8 cellular contexts compared by ENCODE assay signal in the genomic region with DNA sequence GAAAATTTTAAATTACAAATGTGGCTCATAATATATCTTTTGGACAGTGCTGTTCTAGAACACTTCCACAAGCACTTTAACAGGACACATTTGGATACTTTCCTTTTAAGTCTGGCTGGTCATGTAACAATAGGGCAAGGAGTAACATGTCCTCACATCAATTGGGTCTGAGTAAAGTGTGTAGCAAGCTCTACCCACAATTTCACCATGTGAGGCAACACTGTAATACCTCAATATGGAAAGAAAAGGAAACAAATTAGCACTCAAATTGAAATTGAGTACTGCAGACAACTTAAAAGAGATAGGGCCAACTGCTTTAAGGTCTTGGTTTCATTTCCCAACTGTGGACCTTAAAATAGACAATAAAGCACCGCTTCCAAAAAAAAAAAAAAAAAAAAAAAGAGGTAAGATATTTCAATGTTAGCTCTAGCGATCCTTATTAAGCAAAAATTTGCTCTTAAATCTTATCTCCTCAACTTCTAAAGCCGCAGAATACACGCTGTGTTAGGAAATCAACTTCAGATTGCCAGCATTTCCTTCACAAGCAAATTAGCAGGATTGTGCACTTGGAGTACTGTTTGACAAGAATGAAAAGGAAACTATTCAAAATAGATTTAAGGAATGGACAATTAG. TPM values are rescaled to one million over a fixed set of nuclear protein-coding genes. Genes with fewer than 3 reads are reported as not detected.
DNase-seq lines count a peak whose midpoint lies in the region; ATAC-seq, FAIRE-seq and TF ChIP-seq lines count a peak whose summit lies in the region.

No MANE protein-coding gene starts in this region.

- H3K9me3 Mint-ChIP-seq in IgD-negative memory B cell = no peaks in the 10 kb centered on the region
- no peaks in the 10 kb centered on the region for H3K9me3 Mint-ChIP-seq in activated naive CD8-positive, alpha-beta T cell (ENCODE audit: low read depth)

- no peak for TF ChIP-seq CTCF in kidney (IDR thresholded peaks at IDR 0.05; ENCODE audit: borderline replicate concordance, extremely low read depth, insufficient read depth)
- TF ChIP-seq CTCF in tibial artery (IDR thresholded peaks at IDR 0.05) = no peak

- H3K9me3 ChIP-seq in kidney (ENCODE audit: control insufficient read depth in 1 of 2, low read length in 2 of 2) (no peaks in the 10 kb centered on the region), tibial artery (no peaks in the 10 kb centered on the region)

- DNase-seq in ELR (ENCODE audit: low read depth) (peak; percentile 24), kidney (no peak), tibial artery (peak in 1 of 2 donors; percentile 19), NCI-H345 treated with DMSO at 0.1 percent for 48 hours (lab: John Stamatoyannopoulos, UW; ENCODE audit: unreplicated experiment) (no peak), superior temporal gyrus (ENCODE audit: extremely low spot score) (no peak)

- H3K4me3 ChIP-seq in kidney (ENCODE audit: low read length in 2 of 2) = peak overlapping the region; percentile 54 to 76
- H3K4me3 ChIP-seq in tibial artery = peak overlapping the region; percentile 67 to 76

- intact Hi-C loops in kidney (cut with DNase I) = no loop called here
- intact Hi-C loops in tibial artery (cut with DNase I; ENCODE audit: low total_unique reads) = no loop called here

- no peaks in the 10 kb centered on the region for H3K27me3 ChIP-seq in tibial artery

- H3K36me3 ChIP-seq in kidney (ENCODE audit: control insufficient read depth in 1 of 2, insufficient read depth in 2 of 2, low read length in 2 of 2) (no peaks in the 10 kb centered on the region), tibial artery (no peaks in the 10 kb centered on the region)

- peaks cover 0 to 22% (median 7%) of the 10 kb centered on the region in 3 donors for H3K4me1 Mint-ChIP-seq in IgD-negative memory B cell
- H3K4me1 Mint-ChIP-seq in activated naive CD8-positive, alpha-beta T cell (ENCODE audit: low read depth) = peaks cover 52% of the 10 kb centered on the region

- H3K27me3 Mint-ChIP-seq in IgD-negative memory B cell = no peaks in the 10 kb centered on the region
- no peaks in the 10 kb centered on the region for H3K27me3 Mint-ChIP-seq in activated naive CD8-positive, alpha-beta T cell

- H3K4me1 ChIP-seq in kidney (ENCODE audit: control insufficient read depth in 1 of 2, insufficient read depth in 1 of 2, low read depth in 1 of 2, low read length in 2 of 2) = no peaks in the 10 kb centered on the region
- H3K4me1 ChIP-seq in tibial artery = peaks cover 0 to 8% (median 0%) of the 10 kb centered on the region in 4 donors

- peak overlapping the region; percentile 55 to 75 (median 66) for H3K27ac Mint-ChIP-seq in IgD-negative memory B cell
- H3K27ac Mint-ChIP-seq in activated naive CD8-positive, alpha-beta T cell = peak overlapping the region; percentile 90

- peaks cover 1% of the 10 kb centered on the region for H3K36me3 Mint-ChIP-seq in IgD-negative memory B cell
- H3K36me3 Mint-ChIP-seq in activated naive CD8-positive, alpha-beta T cell = no peaks in the 10 kb centered on the region

- peak overlapping the region; percentile 84 to 97 (median 93) for H3K4me3 Mint-ChIP-seq in IgD-negative memory B cell
- peak overlapping the region; percentile 96 for H3K4me3 Mint-ChIP-seq in activated naive CD8-positive, alpha-beta T cell

- no peak for ATAC-seq in HG03457 (IDR thresholded peaks at IDR 0.05; ENCODE audit: unreplicated experiment)

- peak overlapping the region; percentile 37 to 51 for H3K9ac ChIP-seq in kidney (ENCODE audit: low read length in 2 of 2)

- no peak overlapping the region for H3K27ac ChIP-seq in kidney (ENCODE audit: low read depth in 2 of 2, low read length in 2 of 2)
- H3K27ac ChIP-seq in tibial artery = peak overlapping the region in 1 of 2 donors; percentile 85

- peak; percentile 21 for FAIRE-seq in kidney (lab: Jason Lieb, UNC)

RNA-seq across cellular contexts. Expression of gene CASK, which starts 1.7 kb away (rescaled TPM):
- polyA plus RNA-seq in IgD-negative memory B cell (4.3 TPM), kidney (ENCODE audit: insufficient read depth, low read depth, low replicate concordance) (15.9 TPM)
- total RNA-seq in kidney = 58.9 TPM
